Comparison of ENCODE assay signal across 29 cellular contexts in genomic region chr5:92760550-92760949, GRCh38.
"Had no signal": no experiment of that assay in that cellular context is flagged by ENCODE, and none has a peak within 500 bp of the region (broad histone marks: within the 10 kb centered on the region; RNA-seq: fewer than 3 reads in every experiment).

No MANE protein-coding gene starts in this region.

- H3K4me2 ChIP-seq: neural progenitor cell, smooth muscle cell had no signal

- DNase-seq: natural killer cell; occipital lobe; ovary; posterior cingulate gyrus; psoas muscle; right cardiac atrium; stimulated activated CD4-positive, alpha-beta T cell treated with anti-CD3 and anti-CD28 coated beads, Interleukin-15, amount 100 ng/mL, for 24 hours; stimulated activated CD4-positive, alpha-beta T cell treated with anti-CD3 and anti-CD28 coated beads, Interleukin-2, amount 100 ng/mL, for 24 hours; stimulated activated CD4-positive, alpha-beta T cell treated with anti-CD3 and anti-CD28 coated beads, Interleukin-2, amount 100 ng/mL, for 48 hours; stimulated activated CD4-positive, alpha-beta T cell treated with anti-CD3 and anti-CD28 coated beads, Interleukin-4, amount 100 ng/mL, for 24 hours; stimulated activated naive B cell treated with anti-CD40 and anti-IgM and Interleukin-4, amounts not matched to agents 10 μg/mL and 1 μg/mL and 100 μg/mL, for 72 hours; stimulated activated naive CD4-positive, alpha-beta T cell treated with Interleukin-2 at 50 U/mL for 16 hours; stomach; thyroid gland; trophoblast cell; upper lobe of left lung had no signal

- H3K4me1 ChIP-seq: parathyroid adenoma, psoas muscle, stomach, thyroid gland, tibial nerve, upper lobe of left lung, vagina had no signal

- H3K27ac Mint-ChIP-seq: natural killer cell; nephron; neural progenitor cell; progenitor cell of endocrine pancreas; stimulated activated effector memory CD8-positive, alpha-beta T cell treated with anti-CD3 and anti-CD28 coated beads, Interleukin-12 subunit alpha, Interleukin-12 subunit beta, amount 100 ng/mL, for 72 hours; stimulated activated naive B cell treated with anti-CD40 and anti-IgM and Interleukin-4, amounts not matched to agents 10 μg/mL and 1 μg/mL and 100 μg/mL, for 72 hours; stimulated activated naive CD8-positive, alpha-beta T cell treated with anti-CD3 and anti-CD28 coated beads, Interleukin-15, Interleukin-2, amounts not matched to agents 100 ng/mL and 50 ng/mL, for 24 hours had no signal

- ATAC-seq: natural killer cell; psoas muscle; right cardiac atrium; sciatic nerve; stimulated activated effector memory CD8-positive, alpha-beta T cell treated with anti-CD3 and anti-CD28 coated beads, Interleukin-12 subunit alpha, Interleukin-12 subunit beta, amount 100 ng/mL, for 72 hours; stimulated activated naive B cell treated with anti-CD40 and anti-IgM and Interleukin-4, amounts not matched to agents 10 μg/mL and 1 μg/mL and 100 μg/mL, for 72 hours had no signal

- H3K27me3 Mint-ChIP-seq: progenitor cell of endocrine pancreas; stimulated activated naive B cell treated with anti-CD40 and anti-IgM and Interleukin-4, amounts not matched to agents 10 μg/mL and 1 μg/mL and 100 μg/mL, for 72 hours; stimulated activated naive CD8-positive, alpha-beta T cell treated with anti-CD3 and anti-CD28 coated beads, Interleukin-15, Interleukin-2, amounts not matched to agents 100 ng/mL and 50 ng/mL, for 24 hours had no signal

- H3K9me3 Mint-ChIP-seq: nephron; neural progenitor cell; stimulated activated naive CD8-positive, alpha-beta T cell treated with anti-CD3 and anti-CD28 coated beads, Interleukin-15, Interleukin-2, amounts not matched to agents 100 ng/mL and 50 ng/mL, for 24 hours had no signal

- FAIRE-seq: urothelium cell line had no signal

- H3K9ac ChIP-seq: neural progenitor cell, parathyroid adenoma had no signal

- H2AFZ ChIP-seq: neural progenitor cell, parathyroid adenoma had no signal

- H3K27me3 ChIP-seq: neural progenitor cell, ovary, stomach, thyroid gland, tibial nerve, upper lobe of left lung, vagina had no signal

- H3K36me3 ChIP-seq: neural progenitor cell, ovary, stomach, thoracic aorta, thyroid gland, tibial nerve, upper lobe of left lung, vagina had no signal

- H3K9me3 ChIP-seq: ovary, psoas muscle, stomach, thoracic aorta, thyroid gland, tibial nerve, upper lobe of left lung, vagina had no signal

- H3K4me3 Mint-ChIP-seq: natural killer cell; nephron; neural progenitor cell; stimulated activated effector memory CD8-positive, alpha-beta T cell treated with anti-CD3 and anti-CD28 coated beads, Interleukin-12 subunit alpha, Interleukin-12 subunit beta, amount 100 ng/mL, for 72 hours; stimulated activated naive B cell treated with anti-CD40 and anti-IgM and Interleukin-4, amounts not matched to agents 10 μg/mL and 1 μg/mL and 100 μg/mL, for 72 hours; stimulated activated naive CD8-positive, alpha-beta T cell treated with anti-CD3 and anti-CD28 coated beads, Interleukin-15, Interleukin-2, amounts not matched to agents 100 ng/mL and 50 ng/mL, for 24 hours had no signal

- H3K4me3 ChIP-seq: neural progenitor cell, ovary, psoas muscle, skin epidermis, smooth muscle cell, stomach, thoracic aorta, thyroid gland, tibial nerve, upper lobe of left lung, vagina had no signal

- H3K4me1 Mint-ChIP-seq: natural killer cell; nephron; neural progenitor cell; stimulated activated effector memory CD8-positive, alpha-beta T cell treated with anti-CD3 and anti-CD28 coated beads, Interleukin-12 subunit alpha, Interleukin-12 subunit beta, amount 100 ng/mL, for 72 hours; stimulated activated naive B cell treated with anti-CD40 and anti-IgM and Interleukin-4, amounts not matched to agents 10 μg/mL and 1 μg/mL and 100 μg/mL, for 72 hours had no signal

- H3K79me2 ChIP-seq: parathyroid adenoma had no signal

- H3K27ac ChIP-seq: neural progenitor cell, ovary, parathyroid adenoma, psoas muscle, skin epidermis, stomach, thoracic aorta, thyroid gland, tibial nerve, upper lobe of left lung, vagina had no signal

- H3K36me3 Mint-ChIP-seq: natural killer cell; neural progenitor cell; stimulated activated effector memory CD8-positive, alpha-beta T cell treated with anti-CD3 and anti-CD28 coated beads, Interleukin-12 subunit alpha, Interleukin-12 subunit beta, amount 100 ng/mL, for 72 hours; stimulated activated naive B cell treated with anti-CD40 and anti-IgM and Interleukin-4, amounts not matched to agents 10 μg/mL and 1 μg/mL and 100 μg/mL, for 72 hours had no signal
